ENCODE assay signal across 8 cellular contexts in the genomic region with DNA sequence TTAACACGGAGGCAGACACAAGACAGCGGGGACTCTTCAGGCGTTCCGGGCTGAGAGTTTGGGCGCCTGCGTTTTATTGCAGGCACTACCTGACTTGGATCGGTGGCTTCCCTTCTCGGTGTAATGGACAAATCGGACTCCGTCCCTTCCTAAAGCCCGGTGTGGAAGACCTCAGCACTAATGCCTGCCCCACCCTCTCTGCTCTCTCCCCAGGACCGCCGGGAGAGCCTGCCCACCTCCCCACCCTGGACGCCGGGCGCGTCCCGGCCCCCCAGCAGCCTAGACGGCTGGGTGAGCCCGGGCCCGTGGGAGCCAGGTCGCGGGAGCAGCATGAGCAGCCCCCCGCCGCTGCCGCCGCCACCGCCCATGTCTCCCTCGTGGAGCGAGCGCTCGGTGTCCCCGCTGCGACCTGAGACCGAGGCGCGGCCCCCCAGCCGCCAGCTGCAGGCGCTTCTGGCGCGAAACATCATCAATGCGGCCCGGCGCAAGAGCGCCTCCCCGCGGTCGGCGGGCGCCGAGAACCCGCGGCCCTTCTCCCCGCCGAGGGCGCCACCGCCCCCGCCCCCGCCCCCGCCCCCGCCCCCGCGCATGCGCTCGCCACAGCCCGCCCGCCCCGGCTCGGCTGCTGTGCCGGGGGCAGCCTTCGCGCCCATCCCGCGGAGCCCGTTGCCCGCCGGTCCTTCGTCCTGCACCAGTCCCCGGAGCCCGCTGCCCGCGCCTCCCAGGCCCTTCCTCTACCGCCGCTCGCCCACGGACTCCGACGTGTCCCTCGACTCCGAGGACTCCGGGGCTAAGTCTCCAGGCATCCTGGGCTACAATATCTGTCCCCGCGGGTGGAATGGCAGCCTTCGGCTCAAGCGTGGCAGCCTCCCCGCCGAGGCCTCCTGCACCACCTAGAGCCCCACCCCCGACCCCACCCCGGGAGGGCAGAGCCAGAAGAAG. TPM values are rescaled to one million over a fixed set of nuclear protein-coding genes. Genes with fewer than 3 reads are reported as not detected.
A peak's percentile ranks its signal among the peaks of the same experiment; 100 is the strongest.
DNase-seq lines count a peak whose midpoint lies in the region; ATAC-seq, FAIRE-seq and TF ChIP-seq lines count a peak whose summit lies in the region.

No MANE protein-coding gene starts in this region.

- H3K27me3 ChIP-seq in NT2/D1 (ENCODE audit: insufficient read depth, insufficient read length) (no peaks in the 10 kb centered on the region), fibroblast of lung (ENCODE audit: control insufficient read depth, insufficient read depth, low read length) (peaks cover 6% of the 10 kb centered on the region)

- H3K4me1 ChIP-seq in NT2/D1 (ENCODE audit: insufficient read depth, insufficient read length) (peaks cover 15% of the 10 kb centered on the region), fibroblast of lung (ENCODE audit: control insufficient read depth, extremely low read depth, insufficient read depth, low read length) (peaks cover 20% of the 10 kb centered on the region)

- DNase-seq in C1 segment of cervical spinal cord (lab: John Stamatoyannopoulos, UW) (peak in 13 of 14 donors; percentile 28 to 90 (median 57)), GM19239 (ENCODE audit: insufficient read length, low spot score) (peak; percentile 95), NT2/D1 (ENCODE audit: low read depth, low spot score) (no peak), activated T-cell treated with anti-CD3 and anti-CD28 coated beads for 4 hours (peak; percentile 60), fibroblast of lung (ENCODE audit: low read depth in 2 of 2) (peak in 1 of 2 donors; percentile 52)
- DNase-seq in stimulated activated naive CD8-positive, alpha-beta T cell treated with anti-CD3 and anti-CD28 coated beads, Interleukin-15, amount 100 ng/mL, for 72 hours, result peak; percentile 76 to 80

- H3K27ac ChIP-seq in fibroblast of lung (ENCODE audit: insufficient read depth, low read length), result no peak overlapping the region

- H3K79me2 ChIP-seq in fibroblast of lung (ENCODE audit: control insufficient read depth, insufficient read depth, low read length), result no peaks in the 10 kb centered on the region

- H3K4me1 Mint-ChIP-seq in nephron, result peaks cover 75% of the 10 kb centered on the region
- peaks cover 12% of the 10 kb centered on the region for H3K4me1 Mint-ChIP-seq in stimulated activated naive CD8-positive, alpha-beta T cell treated with anti-CD3 and anti-CD28 coated beads, Interleukin-15, amount 100 ng/mL, for 72 hours

- H3K9me3 Mint-ChIP-seq in nephron, result no peaks in the 10 kb centered on the region
- no peaks in the 10 kb centered on the region for H3K9me3 Mint-ChIP-seq in stimulated activated naive CD8-positive, alpha-beta T cell treated with anti-CD3 and anti-CD28 coated beads, Interleukin-15, amount 100 ng/mL, for 72 hours

- peak; percentile 32 to 50 for TF ChIP-seq CTCF in fibroblast of lung (conservative IDR thresholded peaks at IDR 0.05 in 1 of 2, IDR thresholded peaks at IDR 0.05 in 1 of 2; ENCODE audit: low read depth in 1 of 2, low read length in 2 of 2)
- peak; percentile 65 to 74 (median 72) for TF ChIP-seq CTCF in nephron (IDR thresholded peaks at IDR 0.05; ENCODE audit: unreplicated experiment in 3 of 3)

- H3K9me3 ChIP-seq in NT2/D1 (ENCODE audit: insufficient read depth, low read length) (no peaks in the 10 kb centered on the region), fibroblast of lung (ENCODE audit: control insufficient read depth, insufficient read depth, low read depth, low read length) (no peaks in the 10 kb centered on the region)

- H3K9ac ChIP-seq in NT2/D1 (ENCODE audit: insufficient read length, low read depth) (peak overlapping the region; percentile 88), fibroblast of lung (ENCODE audit: insufficient read depth, low read length) (peak overlapping the region; percentile 27)

- H3K27me3 Mint-ChIP-seq in nephron (ENCODE audit: low read depth), result peaks cover 6% of the 10 kb centered on the region
- H3K27me3 Mint-ChIP-seq in stimulated activated naive CD8-positive, alpha-beta T cell treated with anti-CD3 and anti-CD28 coated beads, Interleukin-15, amount 100 ng/mL, for 72 hours, result peaks cover 6% of the 10 kb centered on the region

- H3K4me2 ChIP-seq in fibroblast of lung (ENCODE audit: extremely low read depth, insufficient read depth, low read length), result peak overlapping the region; percentile 87

- H3K36me3 ChIP-seq in NT2/D1 (ENCODE audit: insufficient read depth, insufficient read length, low read length), result peaks cover 27% of the 10 kb centered on the region
- peaks cover 3% of the 10 kb centered on the region for H3K36me3 ChIP-seq in fibroblast of lung (ENCODE audit: control insufficient read depth, insufficient read depth, low read length)

- peak overlapping the region; percentile 33 for H2AFZ ChIP-seq in fibroblast of lung (ENCODE audit: low read length)

- no peak for FAIRE-seq in GM19239 (lab: Jason Lieb, UNC)

- peak overlapping the region; percentile 57 for H3K4me3 ChIP-seq in NT2/D1 (ENCODE audit: insufficient read length, low read depth)
- peak overlapping the region; percentile 28 to 58 (median 43) for H3K4me3 ChIP-seq in fibroblast of lung (replicated peaks in 1 of 4; ENCODE audit: control extremely low read depth in 1 of 4, insufficient read depth in 1 of 4, low read depth in 3 of 4, low read length in 4 of 4)

- H3K4me3 Mint-ChIP-seq in nephron, result peak overlapping the region; percentile 78 to 83 (median 81)
- H3K4me3 Mint-ChIP-seq in stimulated activated naive CD8-positive, alpha-beta T cell treated with anti-CD3 and anti-CD28 coated beads, Interleukin-15, amount 100 ng/mL, for 72 hours, result peak overlapping the region; percentile 81 to 91

- peak; percentile 74 for ATAC-seq in HG03521 (IDR thresholded peaks at IDR 0.05; ENCODE audit: unreplicated experiment)
- ATAC-seq in stimulated activated naive CD8-positive, alpha-beta T cell treated with anti-CD3 and anti-CD28 coated beads, Interleukin-15, amount 100 ng/mL, for 72 hours, result peak; percentile 74

- peaks cover 7% of the 10 kb centered on the region for H3K36me3 Mint-ChIP-seq in nephron (ENCODE audit: low read depth)

- no peaks in the 10 kb centered on the region for H4K20me1 ChIP-seq in fibroblast of lung (ENCODE audit: control insufficient read depth, extremely low read depth, insufficient read depth, low read length)

- H3K27ac Mint-ChIP-seq in nephron, result peak overlapping the region; percentile 80 to 87 (median 85)
- peak overlapping the region in 1 of 2 donors; percentile 86 for H3K27ac Mint-ChIP-seq in stimulated activated naive CD8-positive, alpha-beta T cell treated with anti-CD3 and anti-CD28 coated beads, Interleukin-15, amount 100 ng/mL, for 72 hours

RNA-seq across cellular contexts. Expression of a gene that starts 4.6 kb away (rescaled TPM):
- total RNA-seq in fibroblast of lung, result 0.33 and 0.77 TPM in 2 replicates
- 0.14 and 0.26 TPM in 2 replicates for polyA plus RNA-seq in fibroblast of lung
- polyA plus RNA-seq in fibroblast of lung (2012), result 0.14 and 0.17 TPM in 2 replicates
- 2.4 TPM in 1 of 2 replicates, not detected in the other for polyA minus RNA-seq in fibroblast of lung (ENCODE audit: low replicate concordance)

RNA-seq across cellular contexts. Expression of a gene that starts 16.0 kb away (rescaled TPM):
- 5.6 and 6.6 TPM in 2 replicates for total RNA-seq in fibroblast of lung
- polyA plus RNA-seq in fibroblast of lung, result 9.8 and 10.5 TPM in 2 replicates
- polyA plus RNA-seq in fibroblast of lung (2012), result 25.0 and 50.9 TPM in 2 replicates
- polyA minus RNA-seq in fibroblast of lung (ENCODE audit: low replicate concordance), result 115 and 181 TPM in 2 replicates

RNA-seq across cellular contexts. Expression of a gene that starts 44.4 kb away (rescaled TPM):
- 14.1 and 15.4 TPM in 2 replicates for total RNA-seq in fibroblast of lung
- polyA plus RNA-seq in fibroblast of lung, result 36.7 and 51.5 TPM in 2 replicates
- 22.6 and 26.7 TPM in 2 replicates for polyA plus RNA-seq in fibroblast of lung (2012)
- polyA minus RNA-seq in fibroblast of lung (ENCODE audit: low replicate concordance), result 11.7 and 13.3 TPM in 2 replicates
